ENCODE assay signal across 11 cellular contexts in the genomic region with DNA sequence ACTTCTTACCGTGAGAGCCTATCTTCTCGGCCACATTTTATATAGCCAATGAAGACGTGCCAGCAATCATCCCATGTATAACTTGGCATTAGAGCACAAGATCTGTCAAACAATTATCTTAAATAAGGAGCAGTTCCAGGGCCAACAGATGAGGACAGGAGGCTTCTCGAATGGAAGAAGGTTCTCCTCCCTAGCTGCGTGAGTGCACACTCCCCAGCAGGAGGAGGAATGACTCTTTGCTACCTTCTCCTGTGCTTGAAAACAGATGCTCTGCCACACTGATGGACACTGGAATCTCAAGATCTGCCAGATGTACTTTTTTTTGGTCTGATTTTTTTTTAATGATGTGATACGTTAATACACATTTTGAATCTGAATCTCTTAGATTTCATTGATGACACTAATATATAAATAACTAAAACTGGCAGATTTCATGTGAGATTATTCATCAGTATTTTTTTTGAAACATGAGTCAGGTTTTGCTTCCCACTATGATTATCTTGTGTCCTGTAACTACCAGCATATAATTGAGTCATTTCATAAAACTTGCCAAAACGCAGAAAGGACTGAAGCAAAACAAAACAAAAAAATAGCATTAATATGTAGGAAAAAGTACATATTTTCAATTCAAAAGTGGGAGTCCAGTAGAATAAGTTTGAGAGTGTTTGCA. TPM values are rescaled to one million over a fixed set of nuclear protein-coding genes. Genes with fewer than 3 reads are reported as not detected.
DNase-seq lines count a peak whose midpoint lies in the region; ATAC-seq, FAIRE-seq and TF ChIP-seq lines count a peak whose summit lies in the region.
"Had no signal": no experiment of that assay in that cellular context is flagged by ENCODE, and none has a peak within 500 bp of the region (broad histone marks: within the 10 kb centered on the region; RNA-seq: fewer than 3 reads in every experiment).

No MANE protein-coding gene starts in this region.

- no peak overlapping the region for H3K27ac ChIP-seq in pancreas
- H3K27ac ChIP-seq: prostate gland had no signal

- WGBS in pancreas, 2 donors: 56 to 65% methylated on average over 7 of the region's 7 CpGs

- no peak overlapping the region for H3K4me3 ChIP-seq in epithelial cell of proximal tubule (ENCODE audit: low read depth, low read length)
- H3K4me3 ChIP-seq in retinal pigment epithelial cell (ENCODE audit: low read length): no peak overlapping the region
- H3K4me3 ChIP-seq in pancreas: no peak overlapping the region
- H3K4me3 ChIP-seq: prostate gland had no signal

- no peak for FAIRE-seq in pancreas (lab: Jason Lieb, UNC)
- FAIRE-seq: islet of Langerhans had no signal

- no peaks in the 10 kb centered on the region for H3K27me3 ChIP-seq in pancreas

- H3K4me1 ChIP-seq in pancreas: no peaks in the 10 kb centered on the region
- H3K4me1 ChIP-seq: prostate gland had no signal

- no peaks in the 10 kb centered on the region for H3K36me3 ChIP-seq in pancreas
- H3K36me3 ChIP-seq: prostate gland had no signal

- TF ChIP-seq CTCF in epithelial cell of proximal tubule (conservative IDR thresholded peaks at IDR 0.05; ENCODE audit: low read depth, low read length) (peak; percentile 12), retinal pigment epithelial cell (conservative IDR thresholded peaks at IDR 0.05; ENCODE audit: low read depth, low read length) (peak; percentile 25), pancreas (IDR thresholded peaks at IDR 0.05) (no peak)

- H3K9me3 ChIP-seq in pancreas: no peaks in the 10 kb centered on the region
- H3K9me3 ChIP-seq: prostate gland had no signal

- DNase-seq in GM04504 (ENCODE audit: low read depth): peak; percentile 62
- peak; percentile 45 for DNase-seq in NCI-H226
- no peak for DNase-seq in epithelial cell of proximal tubule (ENCODE audit: low read depth)
- DNase-seq in retinal pigment epithelial cell (ENCODE audit: low read depth): no peak
- DNase-seq in pancreas: no peak
- no peak for DNase-seq in COR-L47 (lab: John Stamatoyannopoulos, UW)
- no peak for DNase-seq in NCI-H345 (lab: John Stamatoyannopoulos, UW)

- intact Hi-C loops in pancreas (cut with DNase I): no loop called here

- ATAC-seq in HG03135 (IDR thresholded peaks at IDR 0.05; ENCODE audit: unreplicated experiment) (no peak), pancreas (no peak)

RNA-seq across cellular contexts. Expression of gene VIT, which starts 0.6 kb away (rescaled TPM):
- not detected in 2 replicates for total RNA-seq in epithelial cell of proximal tubule
- total RNA-seq in pancreas: 1 to 10 TPM in 1 of 6 donors, under 1 TPM in 5; 0.19 to 2.9 (median 0.34) TPM
- under 1 TPM; 0.35 to 0.42 TPM for polyA plus RNA-seq in pancreas
- total RNA-seq: T-helper 1 cell treated with Interleukin-12 subunit alpha and Interleukin-12 subunit beta and Interleukin-4 antibody, amounts not matched to agents 30 ng/mL and 1 ng/mL, for 36 hours had no signal

Comparison
In these comparisons a context has a peak if more than half of its experiments do, and no peak if none do; other contexts are left out.
1. DNase-seq: peak in GM04504 (single experiment) and NCI-H226 (single experiment); none in epithelial cell of proximal tubule (single experiment), retinal pigment epithelial cell (single experiment), pancreas (0 of 6), COR-L47 (single experiment) and NCI-H345 (single experiment).
2. CTCF ChIP-seq: peak in epithelial cell of proximal tubule (single experiment) and retinal pigment epithelial cell (single experiment); none in pancreas (0 of 4).